Comparison of ENCODE assay signal across 9 cellular contexts in genomic region chr1:153749408-153750005, GRCh38. TPM values are rescaled to one million over a fixed set of nuclear protein-coding genes. Genes with fewer than 3 reads are reported as not detected.
DNase-seq lines count a peak whose midpoint lies in the region; ATAC-seq and TF ChIP-seq lines count a peak whose summit lies in the region.
"Had no signal": no experiment of that assay in that cellular context is flagged by ENCODE, and none has a peak within 500 bp of the region (broad histone marks: within the 10 kb centered on the region; RNA-seq: fewer than 3 reads in every experiment).

No MANE protein-coding gene starts in this region.

- no peaks in the 10 kb centered on the region for H3K4me1 ChIP-seq in HCT116 (ENCODE audit: control insufficient read depth in 1 of 2, insufficient read depth in 2 of 2, low read length in 2 of 2)
- peaks cover 39% of the 10 kb centered on the region for H3K4me1 ChIP-seq in upper lobe of right lung

- H3K27ac ChIP-seq in HCT116 (ENCODE audit: low read depth, low read length) (no peak overlapping the region), upper lobe of right lung (peak overlapping the region; percentile 85)
- H3K27ac ChIP-seq: epithelial cell of prostate had no signal

- no peaks in the 10 kb centered on the region for H3K9me3 Mint-ChIP-seq in progenitor cell of endocrine pancreas (ENCODE audit: low read depth)

- CTCF ChIA-PET in HCT116 (lab: Charles Lee), result no interaction called here

- peak; percentile 93 for TF ChIP-seq RAD21 in HCT116 (IDR thresholded peaks at IDR 0.05; ENCODE audit: low read depth)

- H3K4me2 ChIP-seq in HCT116 (ENCODE audit: low read length), result no peak overlapping the region

- H3K79me2 ChIP-seq in HCT116 (ENCODE audit: insufficient read depth, low read length), result no peaks in the 10 kb centered on the region

- H3K36me3 ChIP-seq in HCT116 (ENCODE audit: control insufficient read depth in 1 of 2, insufficient read depth in 2 of 2, low read length in 2 of 2), result peaks cover 42 to 44% of the 10 kb centered on the region in 2 experiments; a peak in 3 of 4 replicates
- H3K36me3 ChIP-seq in upper lobe of right lung, result peaks cover 82% of the 10 kb centered on the region

- H3K27me3 Mint-ChIP-seq in progenitor cell of endocrine pancreas, result no peaks in the 10 kb centered on the region

- H3K9me2 ChIP-seq in HCT116 (ENCODE audit: insufficient read depth), result no peaks in the 10 kb centered on the region

- intact Hi-C loops in HCT116 (cut with micrococcal nuclease), result loop anchor here (1.0 to 2.0 kb wide), 4 partner anchors 72 to 397 kb away; no protein-coding TSS in a partner anchor
- intact Hi-C loops in Right ventricle myocardium inferior (cut with DNase I), result loop anchor here (1.0 to 10.0 kb wide), 3 partner anchors 71 to 239 kb away; partner anchors contain the start of gene NPR1
- intact Hi-C loops in upper lobe of right lung (cut with DNase I), result loop anchor here (5.0 to 10.0 kb wide), 2 partner anchors 72 to 235 kb away; partner anchors contain the start of gene NPR1

- RAD21 ChIA-PET in HCT116 (lab: Charles Lee; ENCODE audit: low non-redundant PET in 1 of 2, low total read pairs in 2 of 2, uncharacterized antibody in 2 of 2, unreplicated experiment in 2 of 2), result no interaction called here

- peaks cover 36% of the 10 kb centered on the region for H3K36me3 Mint-ChIP-seq in progenitor cell of endocrine pancreas (ENCODE audit: insufficient read depth)

- TF ChIP-seq CTCF in HCT116 (IDR thresholded peaks at IDR 0.05 in 2 of 3, conservative IDR thresholded peaks at IDR 0.05 in 1 of 3; ENCODE audit: borderline replicate concordance in 1 of 3, insufficient read depth in 1 of 3, low read depth in 2 of 3, low read length in 2 of 3) (peak; percentile 86 to 94 (median 94)), progenitor cell of endocrine pancreas (IDR thresholded peaks at IDR 0.05; ENCODE audit: unreplicated experiment) (peak; percentile 92), upper lobe of right lung (IDR thresholded peaks at IDR 0.05) (peak; percentile 96)

- ATAC-seq in HCT116, result peak; percentile 100
- peak; percentile 93 for ATAC-seq in Right ventricle myocardium inferior
- peak; percentile 96 for ATAC-seq in upper lobe of right lung

- DNase-seq in DMS79 treated with DMSO at 0.1 percent for 48 hours (lab: John Stamatoyannopoulos, UW), result peak; percentile 53
- DNase-seq in HCT116 (ENCODE audit: low read depth, low spot score), result peak; percentile 45
- DNase-seq in NCI-H1048 (lab: John Stamatoyannopoulos, UW), result peak; percentile 59
- DNase-seq in SK-N-DZ (ENCODE audit: low spot score), result peak; percentile 82
- DNase-seq in activated naive CD4-positive, alpha-beta T cell treated with Interleukin-2 at 50 U/mL for 16 hours, result peak; percentile 82
- peak; percentile 93 for DNase-seq in Right ventricle myocardium inferior (ENCODE audit: missing footprints)
- peak; percentile 70 for DNase-seq in progenitor cell of endocrine pancreas (ENCODE audit: low spot score, unreplicated experiment)
- peak; percentile 91 for DNase-seq in upper lobe of right lung

- H3K27me3 ChIP-seq in HCT116 (ENCODE audit: insufficient read depth, low read length) (no peaks in the 10 kb centered on the region), upper lobe of right lung (no peaks in the 10 kb centered on the region)

- H3K4me3 Mint-ChIP-seq in progenitor cell of endocrine pancreas (ENCODE audit: low read depth), result no peak overlapping the region

- no peaks in the 10 kb centered on the region for H3K4me1 Mint-ChIP-seq in progenitor cell of endocrine pancreas (ENCODE audit: low read depth)

- no peaks in the 10 kb centered on the region for H4K20me1 ChIP-seq in HCT116 (ENCODE audit: insufficient read depth)

- POLR2A ChIA-PET in HCT116 (lab: Charles Lee), result no interaction called here

- no peak overlapping the region for H2AFZ ChIP-seq in HCT116 (ENCODE audit: low read depth, low read length, poor library complexity, severe bottlenecking)

- BruUV-seq in HCT116 (replicated peaks; lab: Mats Ljungman, UMichigan), result no TSS peak

- peak overlapping the region; percentile 64 for H3K27ac Mint-ChIP-seq in progenitor cell of endocrine pancreas

- H3K9me3 ChIP-seq in HCT116 (ENCODE audit: control insufficient read depth in 1 of 2, insufficient read depth in 1 of 2, low read depth in 1 of 2, low read length in 2 of 2) (no peaks in the 10 kb centered on the region), upper lobe of right lung (no peaks in the 10 kb centered on the region)

- TF ChIP-seq POLR2A in HCT116 (IDR thresholded peaks at IDR 0.05; ENCODE audit: borderline replicate concordance, extremely low read depth, insufficient read depth, insufficient read length), result no peak

- H3K9ac ChIP-seq in HCT116 (ENCODE audit: low read length), result no peak overlapping the region

- H3K4me3 ChIP-seq in HCT116 (replicated peaks in 1 of 2; ENCODE audit: low read depth in 1 of 2, low read length in 2 of 2) (no peak overlapping the region), upper lobe of right lung (no peak overlapping the region)

TF ChIP-seq in HCT116, 20 proteins besides CTCF, POLR2A, EP300 and RAD21:
- TF ChIP-seq EGR1 (IDR thresholded peaks at IDR 0.05; ENCODE audit: low read depth) (no peak), CEBPB (IDR thresholded peaks at IDR 0.05; ENCODE audit: low read depth) (no peak), ZNF274 (IDR thresholded peaks at IDR 0.05; ENCODE audit: low read depth, low read length) (no peak), EZH2phosphoT487 (IDR thresholded peaks at IDR 0.05; ENCODE audit: borderline replicate concordance) (no peak), ELF1 (IDR thresholded peaks at IDR 0.05; ENCODE audit: borderline replicate concordance, low read depth) (no peak), YY1 (IDR thresholded peaks at IDR 0.05; ENCODE audit: extremely low read depth, insufficient replicate concordance, low read depth, low read length) (no peak), TCF7L2 (IDR thresholded peaks at IDR 0.05; ENCODE audit: borderline replicate concordance, extremely low read depth, insufficient read depth, insufficient read length) (no peak), SP1 (IDR thresholded peaks at IDR 0.05; ENCODE audit: low read depth) (no peak)
TF ChIP-seq in HCT116: peak in this region for 0.

RNA-seq across cellular contexts. Expression of gene INTS3, which starts 21.7 kb away (rescaled TPM):
- total RNA-seq in HCT116 (2021; ENCODE audit: unreplicated experiment), result 47.6 TPM
- polyA plus RNA-seq in HCT116 (2012), result 29.8 and 30.6 TPM in 2 replicates
- 26.2 and 28.6 TPM in 2 replicates for polyA plus RNA-seq in SK-N-DZ (2014; cell fraction: cytosol; rRNA removed)
- 70.1 and 105 TPM in 2 replicates for polyA plus RNA-seq in SK-N-DZ (2014; cell fraction: nucleus; rRNA removed)
- 33.0 TPM for total RNA-seq in Right ventricle myocardium inferior
- total RNA-seq in progenitor cell of endocrine pancreas, result 145 and 152 TPM in 2 replicates
- total RNA-seq in upper lobe of right lung, result 72.3 TPM

RNA-seq across cellular contexts. Expression of gene SLC27A3, which starts 25.7 kb away (rescaled TPM):
- total RNA-seq in HCT116 (2021; ENCODE audit: unreplicated experiment), result 14.3 TPM
- 17.8 and 19.9 TPM in 2 replicates for polyA plus RNA-seq in HCT116 (2012)
- 6.4 and 10.5 TPM in 2 replicates for polyA plus RNA-seq in SK-N-DZ (2014; cell fraction: cytosol; rRNA removed)
- 49.3 and 56.7 TPM in 2 replicates for polyA plus RNA-seq in SK-N-DZ (2014; cell fraction: nucleus; rRNA removed)
- total RNA-seq in Right ventricle myocardium inferior, result 13.5 TPM
- 29.5 and 36.6 TPM in 2 replicates for total RNA-seq in progenitor cell of endocrine pancreas
- 105 TPM for total RNA-seq in upper lobe of right lung
